Comparison of ENCODE assay signal across 8 cellular contexts in the genomic region with DNA sequence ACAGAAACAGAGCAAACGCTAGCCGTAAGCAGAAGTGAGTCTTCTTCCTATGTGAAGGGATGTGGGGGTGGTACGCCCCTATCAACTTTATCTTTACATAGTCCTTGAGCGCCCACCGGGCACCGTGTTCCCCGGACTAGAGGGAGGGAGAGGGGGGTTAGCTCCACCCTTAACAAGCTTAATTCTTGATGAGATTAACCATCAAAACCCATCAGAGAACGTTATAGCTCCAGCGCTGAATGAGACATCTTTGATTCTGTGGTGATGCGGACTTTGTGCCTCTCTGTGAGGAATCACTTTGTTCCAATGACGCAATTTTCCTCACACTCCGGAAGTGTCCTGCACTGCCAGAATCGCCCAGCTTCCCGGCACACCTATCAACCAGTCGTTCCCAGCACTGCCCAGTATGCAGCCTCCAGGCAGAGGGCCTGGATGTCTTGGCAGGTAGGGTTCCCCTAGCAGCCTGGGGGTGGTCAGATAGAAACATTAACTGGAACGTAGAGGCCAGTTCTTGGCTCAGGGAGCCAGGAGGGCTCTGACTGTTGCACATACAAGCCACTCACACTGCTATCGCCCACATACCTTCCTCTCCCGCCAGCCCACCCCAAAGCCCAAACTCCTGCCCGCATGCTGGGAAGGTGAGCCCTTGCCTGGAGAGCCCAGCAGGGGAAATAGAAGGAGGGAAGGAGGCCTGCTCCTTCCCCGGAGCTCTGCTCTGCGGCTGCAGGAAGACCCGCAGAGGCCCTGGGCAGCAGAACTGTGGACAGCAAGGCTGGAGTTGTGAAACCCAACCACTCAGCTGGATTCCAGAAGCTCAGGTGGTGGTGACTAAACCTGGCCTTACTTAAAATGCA. TPM values are rescaled to one million over a fixed set of nuclear protein-coding genes. Genes with fewer than 3 reads are reported as not detected.
DNase-seq lines count a peak whose midpoint lies in the region; ATAC-seq and TF ChIP-seq lines count a peak whose summit lies in the region.

No MANE protein-coding gene starts in this region.

- peaks cover 25% of the 10 kb centered on the region for H3K4me1 Mint-ChIP-seq in dendritic cell treated with granulocyte-macrophage colony-stimulating factor and Interleukin-4, amounts not matched to agents 40 ng/mL and 50 ng/mL, for 4 days (ENCODE audit: low read depth)

- no peak for TF ChIP-seq EP300 in neural cell (conservative IDR thresholded peaks at IDR 0.05; ENCODE audit: poor library complexity, severe bottlenecking)

- H4K20me1 ChIP-seq in DOHH2 (ENCODE audit: control insufficient read depth, insufficient read depth, low read depth, low read length) (peaks cover 9% of the 10 kb centered on the region), neural cell (ENCODE audit: insufficient read depth) (peaks cover 25% of the 10 kb centered on the region)

- CTCF ChIA-PET in HEK293T (lab: Yijun Ruan, JAX), result no interaction called here

- H3K27ac ChIP-seq in DOHH2 (ENCODE audit: low read depth, low read length), result no peak overlapping the region
- no peak overlapping the region for H3K27ac ChIP-seq in neural cell (ENCODE audit: low read length)

- no peaks in the 10 kb centered on the region for H3K9me3 Mint-ChIP-seq in dendritic cell treated with granulocyte-macrophage colony-stimulating factor and Interleukin-4, amounts not matched to agents 40 ng/mL and 50 ng/mL, for 4 days

- no peak for TF ChIP-seq RAD21 in neural cell (conservative IDR thresholded peaks at IDR 0.05)

- H3K27me3 Mint-ChIP-seq in dendritic cell treated with granulocyte-macrophage colony-stimulating factor and Interleukin-4, amounts not matched to agents 40 ng/mL and 50 ng/mL, for 4 days, result no peaks in the 10 kb centered on the region

- no peaks in the 10 kb centered on the region for H3K9me3 ChIP-seq in DOHH2 (ENCODE audit: control insufficient read depth, insufficient read depth, low read length)
- H3K9me3 ChIP-seq in NT2/D1 (ENCODE audit: insufficient read depth, low read length), result no peaks in the 10 kb centered on the region
- H3K9me3 ChIP-seq in neural cell (ENCODE audit: low read length), result no peaks in the 10 kb centered on the region

- peaks cover 41% of the 10 kb centered on the region for H3K79me2 ChIP-seq in DOHH2 (ENCODE audit: control insufficient read depth, low read length)
- H3K79me2 ChIP-seq in neural cell (replicated peaks; ENCODE audit: insufficient read depth, low read length), result peaks cover 26% of the 10 kb centered on the region

- H3K4me3 ChIP-seq in DOHH2 (ENCODE audit: low read length), result peak overlapping the region; percentile 85
- H3K4me3 ChIP-seq in NT2/D1 (ENCODE audit: insufficient read length, low read depth), result peak overlapping the region; percentile 21
- H3K4me3 ChIP-seq in neural cell (ENCODE audit: low read length), result peak overlapping the region; percentile 71

- no peak overlapping the region for H3K4me3 Mint-ChIP-seq in dendritic cell treated with granulocyte-macrophage colony-stimulating factor and Interleukin-4, amounts not matched to agents 40 ng/mL and 50 ng/mL, for 4 days

- intact Hi-C loops in dendritic cell treated with granulocyte-macrophage colony-stimulating factor and Interleukin-4, amounts not matched to agents 40 ng/mL and 50 ng/mL, for 4 days (cut with micrococcal nuclease), result no loop called here
- intact Hi-C loops in left ventricle myocardium superior (cut with micrococcal nuclease), result loop anchor here (10.0 kb wide), 1 partner anchor 205 kb away; no protein-coding TSS in a partner anchor

- POLR2A ChIA-PET in HEK293T (lab: Yijun Ruan, JAX), result no interaction called here

- no peak for DNase-seq in NT2/D1 (ENCODE audit: low read depth, low spot score)
- no peak for DNase-seq in HEK293T (ENCODE audit: extremely low spot score)
- DNase-seq in pons (ENCODE audit: low spot score), result no peak
- no peak for DNase-seq in left ventricle myocardium superior
- DNase-seq in SIG-M5 treated with dmso at 0.1 percent for 504 hours (lab: John Stamatoyannopoulos, UW; ENCODE audit: unreplicated experiment), result no peak

- no peak for ATAC-seq in left ventricle myocardium superior

- H3K36me3 ChIP-seq in DOHH2 (ENCODE audit: control insufficient read depth, low read length), result peaks cover 27% of the 10 kb centered on the region
- peaks cover 22% of the 10 kb centered on the region for H3K36me3 ChIP-seq in NT2/D1 (ENCODE audit: insufficient read depth, insufficient read length, low read length)
- no peaks in the 10 kb centered on the region for H3K36me3 ChIP-seq in neural cell (ENCODE audit: insufficient read depth, low read length)

- H3K9me2 ChIP-seq in DOHH2 (replicated peaks; ENCODE audit: control insufficient read depth, low read length) (no peaks in the 10 kb centered on the region), neural cell (ENCODE audit: insufficient read depth, low read length) (no peaks in the 10 kb centered on the region)

- H3K36me3 Mint-ChIP-seq in dendritic cell treated with granulocyte-macrophage colony-stimulating factor and Interleukin-4, amounts not matched to agents 40 ng/mL and 50 ng/mL, for 4 days (ENCODE audit: low read depth), result no peaks in the 10 kb centered on the region

- TF ChIP-seq CTCF in DOHH2 (IDR thresholded peaks at IDR 0.05; ENCODE audit: low read depth, low read length, poor library complexity, severe bottlenecking) (no peak), neural cell (IDR thresholded peaks at IDR 0.05; ENCODE audit: poor library complexity, severe bottlenecking) (no peak)

- H3K4me2 ChIP-seq in DOHH2 (ENCODE audit: low read length), result peak overlapping the region; percentile 100
- no peak overlapping the region for H3K4me2 ChIP-seq in neural cell (ENCODE audit: low read length)

- H3F3A ChIP-seq in DOHH2 (ENCODE audit: control insufficient read depth, insufficient read depth) (peaks cover 19% of the 10 kb centered on the region), neural cell (ENCODE audit: insufficient read depth, low read length, poor library complexity, severe bottlenecking) (no peaks in the 10 kb centered on the region)

- H3K4me1 ChIP-seq in DOHH2 (ENCODE audit: control insufficient read depth, low read length) (peaks cover 17% of the 10 kb centered on the region), NT2/D1 (ENCODE audit: insufficient read depth, insufficient read length) (peaks cover 2% of the 10 kb centered on the region)

- no peaks in the 10 kb centered on the region for H3K27me3 ChIP-seq in DOHH2 (ENCODE audit: control insufficient read depth, low read length)
- no peaks in the 10 kb centered on the region for H3K27me3 ChIP-seq in NT2/D1 (ENCODE audit: insufficient read depth, insufficient read length)
- no peaks in the 10 kb centered on the region for H3K27me3 ChIP-seq in neural cell (ENCODE audit: insufficient read depth, low read depth, low read length)

- no peak overlapping the region for H2AFZ ChIP-seq in neural cell (ENCODE audit: low read depth, low read length)

- H3K9ac ChIP-seq in NT2/D1 (ENCODE audit: insufficient read length, low read depth) (peak overlapping the region; percentile 47), neural cell (ENCODE audit: low read length) (no peak overlapping the region)

- peak overlapping the region; percentile 32 for H3K27ac Mint-ChIP-seq in dendritic cell treated with granulocyte-macrophage colony-stimulating factor and Interleukin-4, amounts not matched to agents 40 ng/mL and 50 ng/mL, for 4 days

TF ChIP-seq in HEK293T, 16 proteins besides CTCF, POLR2A, EP300 and RAD21:
- TF ChIP-seq SP1 (IDR thresholded peaks at IDR 0.05), result no peak

RNA-seq across cellular contexts. Expression of a gene that starts 1.9 kb away (rescaled TPM):
- 1,046 and 1,107 TPM in 2 replicates for polyA plus RNA-seq in neural cell
- 916 and 1,013 TPM in 2 replicates for polyA minus RNA-seq in neural cell
- total RNA-seq in left ventricle myocardium superior, result 26.4 TPM

Comparison
In these comparisons a context has a peak if more than half of its experiments do, and no peak if none do; other contexts are left out.
1. H3K4me3 ChIP-seq: peak in every context shown above with its lines; median percentile 85 in DOHH2; 71 in neural cell; 21 in NT2/D1.